In genomic region chr16:88392111-88392510, GRCh38 we compare ENCODE assay signal across 15 cellular contexts. TPM values are rescaled to one million over a fixed set of nuclear protein-coding genes. Genes with fewer than 3 reads are reported as not detected.
DNase-seq lines count a peak whose midpoint lies in the region; ATAC-seq and TF ChIP-seq lines count a peak whose summit lies in the region.
"Had no signal": no experiment of that assay in that cellular context is flagged by ENCODE, and none has a peak within 500 bp of the region (broad histone marks: within the 10 kb centered on the region; RNA-seq: fewer than 3 reads in every experiment).

No MANE protein-coding gene starts in this region.

- no peak for DNase-seq in H9
- DNase-seq in chondrocyte (ENCODE audit: low spot score): no peak
- DNase-seq in neural progenitor cell (ENCODE audit: low spot score): no peak
- DNase-seq in gastrocnemius medialis: no peak
- no peak for DNase-seq in NCI-H1092 (lab: John Stamatoyannopoulos, UW)
- no peak for DNase-seq in activated naive CD8-positive, alpha-beta T cell treated with anti-CD3 and anti-CD28 coated beads, Interleukin-2, amount 50 U/mL, for 24 hours
- DNase-seq: Calu3; CD8-positive, alpha-beta T cell; DMS79 treated with DMSO at 0.1 percent for 48 hours; GF-D8; HFFc6 had no signal

- H3K36me3 ChIP-seq in neural progenitor cell (no peaks in the 10 kb centered on the region), gastrocnemius medialis (no peaks in the 10 kb centered on the region)
- H3K36me3 ChIP-seq: BLaER1 treated with 17β-estradiol and CSF1 and Interleukin-3, amounts not matched to agents 10 nM and 100 nM had no signal

- H2AFZ ChIP-seq in H9 (ENCODE audit: low read length): no peak overlapping the region
- H2AFZ ChIP-seq in neural progenitor cell (replicated peaks): no peak overlapping the region
- H2AFZ ChIP-seq: GM23338 had no signal

- no peaks in the 10 kb centered on the region for H3K79me1 ChIP-seq in H9 (ENCODE audit: insufficient read depth, low read depth, low read length, poor library complexity, severe bottlenecking)

- H3K4me1 Mint-ChIP-seq in H9 (no peaks in the 10 kb centered on the region), chondrocyte (ENCODE audit: low read depth) (peaks cover 38% of the 10 kb centered on the region), neural progenitor cell (no peaks in the 10 kb centered on the region)
- no peaks in the 10 kb centered on the region for H3K4me1 Mint-ChIP-seq in activated naive CD8-positive, alpha-beta T cell treated with anti-CD3 and anti-CD28 coated beads, Interleukin-2, amount 50 U/mL, for 24 hours
- H3K4me1 Mint-ChIP-seq: B cell, GM23338 had no signal

- H3F3A ChIP-seq in neural progenitor cell (ENCODE audit: low read depth): no peaks in the 10 kb centered on the region

- H3K27ac Mint-ChIP-seq in H9 (no peak overlapping the region), chondrocyte (ENCODE audit: unreplicated experiment) (peak overlapping the region; percentile 29), neural progenitor cell (no peak overlapping the region)
- H3K27ac Mint-ChIP-seq in activated naive CD8-positive, alpha-beta T cell treated with anti-CD3 and anti-CD28 coated beads, Interleukin-2, amount 50 U/mL, for 24 hours: no peak overlapping the region
- H3K27ac Mint-ChIP-seq: B cell; CD8-positive, alpha-beta T cell; GM23338 had no signal

- H3K27me3 ChIP-seq in H9 (ENCODE audit: insufficient read depth, low read length): no peaks in the 10 kb centered on the region
- peaks cover 3% of the 10 kb centered on the region for H3K27me3 ChIP-seq in neural progenitor cell
- H3K27me3 ChIP-seq in gastrocnemius medialis: no peaks in the 10 kb centered on the region

- no peak for TF ChIP-seq CTCF in H9 (conservative IDR thresholded peaks at IDR 0.05)
- no peak for TF ChIP-seq CTCF in chondrocyte (IDR thresholded peaks at IDR 0.05)
- TF ChIP-seq CTCF in neural progenitor cell (IDR thresholded peaks at IDR 0.05): no peak
- TF ChIP-seq CTCF in gastrocnemius medialis (IDR thresholded peaks at IDR 0.05 in 4 of 5, conservative IDR thresholded peaks at IDR 0.05 in 1 of 5): no peak

- ATAC-seq in gastrocnemius medialis: no peak
- no peak for ATAC-seq in activated naive CD8-positive, alpha-beta T cell treated with anti-CD3 and anti-CD28 coated beads, Interleukin-2, amount 50 U/mL, for 24 hours
- ATAC-seq: CD8-positive, alpha-beta T cell; GM23338; HCT116 had no signal

- H4K8ac ChIP-seq in H9 (replicated peaks; ENCODE audit: insufficient read length, low read depth, low read length): no peak overlapping the region

- H3K4me3 ChIP-seq in neural progenitor cell (no peak overlapping the region), gastrocnemius medialis (no peak overlapping the region)
- H3K4me3 ChIP-seq: BLaER1 treated with 17β-estradiol and CSF1 and Interleukin-3, amounts not matched to agents 10 nM and 100 nM; GM23338 had no signal

- H3K9me3 Mint-ChIP-seq in H9 (no peaks in the 10 kb centered on the region; a peak in 1 of 5 replicates), chondrocyte (ENCODE audit: low read depth) (no peaks in the 10 kb centered on the region), neural progenitor cell (no peaks in the 10 kb centered on the region)
- no peaks in the 10 kb centered on the region for H3K9me3 Mint-ChIP-seq in activated naive CD8-positive, alpha-beta T cell treated with anti-CD3 and anti-CD28 coated beads, Interleukin-2, amount 50 U/mL, for 24 hours
- H3K9me3 Mint-ChIP-seq: CD8-positive, alpha-beta T cell; GM23338; HFFc6 had no signal

- H3T11ph ChIP-seq in H9 (ENCODE audit: low read length): no peak overlapping the region

- H3K23ac ChIP-seq in H9 (ENCODE audit: insufficient read length, low read depth, low read length): no peak overlapping the region

- H4K91ac ChIP-seq in H9 (ENCODE audit: insufficient read length, low read depth, low read length): no peak overlapping the region

- no peaks in the 10 kb centered on the region for H3K4me1 ChIP-seq in H9 (ENCODE audit: insufficient read depth, low read length)
- no peaks in the 10 kb centered on the region for H3K4me1 ChIP-seq in neural progenitor cell
- peaks cover 27 to 66% of the 10 kb centered on the region in 2 donors for H3K4me1 ChIP-seq in gastrocnemius medialis

- in situ Hi-C loops in gastrocnemius medialis (cut with MboI; ENCODE audit: low sequenced_read_pairs in 4 of 4): no loop called here

- H2BK12ac ChIP-seq in H9 (ENCODE audit: insufficient read length, low read depth, low read length): no peak overlapping the region

- no peak overlapping the region for H3K4ac ChIP-seq in H9 (ENCODE audit: low read depth, low read length)

- H3K9ac ChIP-seq in H9 (ENCODE audit: extremely low read depth, insufficient read length, low read length) (no peak overlapping the region), neural progenitor cell (no peak overlapping the region)
- H3K9ac ChIP-seq: BLaER1 treated with 17β-estradiol and CSF1 and Interleukin-3, amounts not matched to agents 10 nM and 100 nM had no signal

- intact Hi-C loops in gastrocnemius medialis (cut with DNase I; ENCODE audit: low total_unique reads): loop anchor here (5.0 kb wide), 2 partner anchors 125 to 140 kb away; no protein-coding TSS in a partner anchor

- no peak overlapping the region for H3K4me2 ChIP-seq in H9 (ENCODE audit: insufficient read depth, insufficient read length, low read length)
- H3K4me2 ChIP-seq in neural progenitor cell: no peak overlapping the region
- H3K4me2 ChIP-seq: GM23338 had no signal

- H3K4me3 Mint-ChIP-seq in H9 (no peak overlapping the region), chondrocyte (ENCODE audit: unreplicated experiment) (no peak overlapping the region), neural progenitor cell (peak overlapping the region; percentile 46)
- no peak overlapping the region for H3K4me3 Mint-ChIP-seq in activated naive CD8-positive, alpha-beta T cell treated with anti-CD3 and anti-CD28 coated beads, Interleukin-2, amount 50 U/mL, for 24 hours
- H3K4me3 Mint-ChIP-seq: B cell; CD8-positive, alpha-beta T cell; GM23338; HFFc6 had no signal

- no peaks in the 10 kb centered on the region for H3K36me3 Mint-ChIP-seq in H9 (ENCODE audit: insufficient read depth in 1 of 3, low read depth in 3 of 3)
- peaks cover 13% of the 10 kb centered on the region for H3K36me3 Mint-ChIP-seq in chondrocyte (ENCODE audit: low read depth)
- no peaks in the 10 kb centered on the region for H3K36me3 Mint-ChIP-seq in neural progenitor cell
- H3K36me3 Mint-ChIP-seq in activated naive CD8-positive, alpha-beta T cell treated with anti-CD3 and anti-CD28 coated beads, Interleukin-2, amount 50 U/mL, for 24 hours (ENCODE audit: low read depth): no peaks in the 10 kb centered on the region
- H3K36me3 Mint-ChIP-seq: CD8-positive, alpha-beta T cell had no signal

- no peak overlapping the region for H2BK20ac ChIP-seq in H9 (ENCODE audit: low read depth, low read length, poor library complexity, severe bottlenecking)

- H4K5ac ChIP-seq in H9 (ENCODE audit: insufficient read length, low read depth, low read length): no peak overlapping the region

- H2BK15ac ChIP-seq in H9 (ENCODE audit: low read depth, low read length): no peak overlapping the region

- WGBS in H9 (ENCODE audit: extremely low coverage, insufficient read length, low lambda C conversion rate): no CpG with 5 or more reads among the region's 22 CpGs

- H4K20me1 ChIP-seq in H9 (ENCODE audit: control insufficient read depth, insufficient read depth, insufficient read length) (no peaks in the 10 kb centered on the region), neural progenitor cell (ENCODE audit: low read depth) (no peaks in the 10 kb centered on the region)

- no peaks in the 10 kb centered on the region for H3K23me2 ChIP-seq in H9 (ENCODE audit: insufficient read length, low read depth, low read length, poor library complexity, severe bottlenecking)

- H3K27me3 Mint-ChIP-seq in H9 (ENCODE audit: low read depth): peaks cover 20% of the 10 kb centered on the region
- H3K27me3 Mint-ChIP-seq in chondrocyte (ENCODE audit: low read depth): no peaks in the 10 kb centered on the region
- H3K27me3 Mint-ChIP-seq in neural progenitor cell (ENCODE audit: insufficient read depth, low read depth): peaks cover 7% of the 10 kb centered on the region
- H3K27me3 Mint-ChIP-seq in activated naive CD8-positive, alpha-beta T cell treated with anti-CD3 and anti-CD28 coated beads, Interleukin-2, amount 50 U/mL, for 24 hours: peaks cover 13% of the 10 kb centered on the region

- H3K9me3 ChIP-seq in H9 (ENCODE audit: control insufficient read depth, low read depth, low read length) (no peaks in the 10 kb centered on the region), neural progenitor cell (ENCODE audit: low read depth) (no peaks in the 10 kb centered on the region), gastrocnemius medialis (no peaks in the 10 kb centered on the region)
- H3K9me3 ChIP-seq: BLaER1 treated with 17β-estradiol and CSF1 and Interleukin-3, amounts not matched to agents 10 nM and 100 nM had no signal

- no peak overlapping the region for H3K27ac ChIP-seq in H9 (ENCODE audit: insufficient read length, low read depth, low read length)
- no peak overlapping the region for H3K27ac ChIP-seq in neural progenitor cell
- H3K27ac ChIP-seq in gastrocnemius medialis: peak overlapping the region in 3 of 4 donors; percentile 73 to 98 (median 75)
- H3K27ac ChIP-seq: BLaER1 treated with 17β-estradiol and CSF1 and Interleukin-3, amounts not matched to agents 10 nM and 100 nM had no signal

- no peak overlapping the region for H2AK5ac ChIP-seq in H9 (ENCODE audit: insufficient read length, low read length)

- no peak overlapping the region for H3K18ac ChIP-seq in H9 (ENCODE audit: insufficient read length, low read depth, low read length)

- peak overlapping the region; percentile 40; the same call in 1 of the 2 replicates for H3K14ac ChIP-seq in H9 (ENCODE audit: insufficient read depth, low read length)

- no peak overlapping the region for H2BK5ac ChIP-seq in H9 (ENCODE audit: insufficient read length, low read length)

- no peak for TF ChIP-seq POLR2A in gastrocnemius medialis (IDR thresholded peaks at IDR 0.05)

- no peak overlapping the region for H2BK120ac ChIP-seq in H9 (ENCODE audit: low read depth, low read length, poor library complexity, severe bottlenecking)

- H3K56ac ChIP-seq in H9 (ENCODE audit: insufficient read length, low read depth, low read length): no peak overlapping the region

- H3K79me2 ChIP-seq in H9 (ENCODE audit: insufficient read depth, low read length) (no peaks in the 10 kb centered on the region), neural progenitor cell (ENCODE audit: low read depth) (no peaks in the 10 kb centered on the region)

RNA-seq across cellular contexts. Expression of gene ZNF469, which starts 9.4 kb away (rescaled TPM):
- total RNA-seq in H9 (2021) (4.4 TPM in 2 replicates), chondrocyte (19.0 to 62.8 TPM (median 60.5 TPM) in 3 replicates), neural progenitor cell (ENCODE audit: low replicate concordance) (0.02 and 0.03 TPM in 2 replicates), gastrocnemius medialis (under 1 TPM; 0.03 to 0.16 (median 0.07) TPM)

Comparison
In these comparisons a context has a peak if more than half of its experiments do, and no peak if none do; other contexts are left out.
1. H3K27ac ChIP-seq: peak in gastrocnemius medialis (3 of 4); none in H9 (single experiment) and neural progenitor cell (single experiment).